In the genomic region with DNA sequence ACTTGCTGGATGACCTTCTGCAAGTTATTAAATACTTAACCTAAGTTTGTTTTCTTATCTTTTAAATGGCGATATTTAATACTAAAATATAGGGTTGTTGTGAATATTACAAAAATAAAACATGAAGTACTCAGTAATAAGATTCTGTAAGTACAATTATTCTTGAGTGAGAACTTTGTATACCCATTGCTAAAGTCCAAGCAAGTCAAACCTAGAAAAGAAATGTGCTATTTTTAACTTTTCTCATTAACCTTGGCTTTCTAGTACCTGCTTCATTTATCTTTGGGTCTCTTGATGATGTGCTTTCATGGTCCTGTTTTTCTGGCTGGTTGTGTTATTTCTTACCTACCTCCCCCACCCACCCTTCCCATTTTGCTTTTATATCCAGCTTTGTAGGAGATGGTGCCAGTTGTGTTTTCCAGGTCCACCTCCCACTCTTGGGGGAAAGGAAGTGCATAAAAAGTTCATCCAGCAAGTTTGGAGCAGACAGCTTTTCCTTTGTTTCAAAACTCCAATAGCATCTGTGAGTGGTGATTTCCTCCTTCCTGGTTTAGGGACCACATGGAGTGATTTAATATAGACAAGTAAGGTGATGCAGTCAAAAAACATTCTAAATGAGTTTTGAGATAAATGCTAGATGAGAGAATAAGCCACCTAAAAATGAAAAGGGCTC, we compare ENCODE assay signal across 18 cellular contexts. TPM values are rescaled to one million over a fixed set of nuclear protein-coding genes. Genes with fewer than 3 reads are reported as not detected.
DNase-seq lines count a peak whose midpoint lies in the region; ATAC-seq and TF ChIP-seq lines count a peak whose summit lies in the region.
"Had no signal": no experiment of that assay in that cellular context is flagged by ENCODE, and none has a peak within 500 bp of the region (broad histone marks: within the 10 kb centered on the region; RNA-seq: fewer than 3 reads in every experiment).

No MANE protein-coding gene starts in this region.

- no peak overlapping the region for H4K8ac ChIP-seq in H9 (replicated peaks; ENCODE audit: insufficient read length, low read depth, low read length)

- no peak overlapping the region for H2BK120ac ChIP-seq in H9 (ENCODE audit: low read depth, low read length, poor library complexity, severe bottlenecking)

- H3K56ac ChIP-seq in H9 (ENCODE audit: insufficient read length, low read depth, low read length): no peak overlapping the region

- H3K9me3 ChIP-seq in heart right ventricle (no peaks in the 10 kb centered on the region), PC-3 (ENCODE audit: low read length) (no peaks in the 10 kb centered on the region), upper lobe of left lung (no peaks in the 10 kb centered on the region), A673 (ENCODE audit: low read depth, low read length, poor library complexity, severe bottlenecking) (no peaks in the 10 kb centered on the region), H9 (ENCODE audit: control insufficient read depth, low read depth, low read length) (no peaks in the 10 kb centered on the region)
- H3K9me3 ChIP-seq: BLaER1 had no signal

- H3K27me3 ChIP-seq in heart right ventricle (no peaks in the 10 kb centered on the region), PC-3 (ENCODE audit: low read length) (no peaks in the 10 kb centered on the region), upper lobe of left lung (no peaks in the 10 kb centered on the region), A673 (replicated peaks; ENCODE audit: insufficient read depth, low read depth, low read length, poor library complexity) (no peaks in the 10 kb centered on the region), H9 (ENCODE audit: insufficient read depth, low read length) (no peaks in the 10 kb centered on the region)
- H3K27me3 ChIP-seq: BLaER1 had no signal

- no peak overlapping the region for H3K23ac ChIP-seq in H9 (ENCODE audit: insufficient read length, low read depth, low read length)

- BruUV-seq in PC-3 (replicated peaks; lab: Mats Ljungman, UMichigan) (no TSS peak), A673 (replicated peaks; lab: Mats Ljungman, UMichigan) (no TSS peak)

- DNase-seq in heart right ventricle: peak in 1 of 2 donors; percentile 13
- no peak for DNase-seq in left ventricle myocardium superior
- peak; percentile 7 for DNase-seq in PC-3
- peak; percentile 27 for DNase-seq in fibroblast of the aortic adventitia (ENCODE audit: low read depth)
- no peak for DNase-seq in upper lobe of left lung
- no peak for DNase-seq in A673 (ENCODE audit: low spot score)
- DNase-seq in H9: no peak
- DNase-seq: COR-L47, DMS153, NCI-H1417 treated with DMSO at 0.1 percent for 48 hours, NCI-H1930, NCI-H2171, NCI-H446 had no signal

- H2BK15ac ChIP-seq in H9 (ENCODE audit: low read depth, low read length): no peak overlapping the region

- peaks cover 2% of the 10 kb centered on the region in 2 experiments; a peak in 1 of 4 replicates for H3K4me1 Mint-ChIP-seq in H9

- no peak overlapping the region for H2BK5ac ChIP-seq in H9 (ENCODE audit: insufficient read length, low read length)

- no peak overlapping the region for H3K27ac Mint-ChIP-seq in H9

- POLR2A ChIA-PET in PC-3 (lab: Charles Lee; ENCODE audit: unreplicated experiment) (no interaction called here), A673 (lab: Charles Lee; ENCODE audit: low non-redundant PET) (no interaction called here)

- H3K27ac ChIP-seq in heart right ventricle (peak overlapping the region in 4 of 10 donors; percentile 26 to 83 (median 32)), PC-3 (ENCODE audit: low read length) (no peak overlapping the region), upper lobe of left lung (peak overlapping the region; percentile 59 to 77 (median 72)), A673 (ENCODE audit: low read depth, low read length, poor library complexity, severe bottlenecking) (no peak overlapping the region), H9 (ENCODE audit: insufficient read length, low read depth, low read length) (no peak overlapping the region)
- H3K27ac ChIP-seq: 22Rv1, BLaER1, RWPE1 had no signal

- no peaks in the 10 kb centered on the region for H3K23me2 ChIP-seq in H9 (ENCODE audit: insufficient read length, low read depth, low read length, poor library complexity, severe bottlenecking)

- H3K18ac ChIP-seq in H9 (ENCODE audit: insufficient read length, low read depth, low read length): no peak overlapping the region

- no peak overlapping the region for H3K4me3 Mint-ChIP-seq in H9

- no peak overlapping the region for H4K91ac ChIP-seq in H9 (ENCODE audit: insufficient read length, low read depth, low read length)

- H2AK5ac ChIP-seq in H9 (ENCODE audit: insufficient read length, low read length): no peak overlapping the region

- no peaks in the 10 kb centered on the region for H3K27me3 Mint-ChIP-seq in H9 (ENCODE audit: low read depth)

- no peaks in the 10 kb centered on the region for H3K79me1 ChIP-seq in H9 (ENCODE audit: insufficient read depth, low read depth, low read length, poor library complexity, severe bottlenecking)

- no peak overlapping the region for H3T11ph ChIP-seq in H9 (ENCODE audit: low read length)

- H3K4me2 ChIP-seq in PC-3 (ENCODE audit: low read length): no peak overlapping the region
- H3K4me2 ChIP-seq in H9 (ENCODE audit: insufficient read depth, insufficient read length, low read length): no peak overlapping the region
- H3K4me2 ChIP-seq: BLaER1 had no signal

- no peak overlapping the region for H3K14ac ChIP-seq in H9 (ENCODE audit: insufficient read depth, low read length)

- H3K9ac ChIP-seq in PC-3 (ENCODE audit: low read length): 0 out of 2 replicates have a peak overlapping the region, but pooled peaks have one; percentile 46
- no peak overlapping the region for H3K9ac ChIP-seq in H9 (ENCODE audit: extremely low read depth, insufficient read length, low read length)
- H3K9ac ChIP-seq: BLaER1 had no signal

- H2BK20ac ChIP-seq in H9 (ENCODE audit: low read depth, low read length, poor library complexity, severe bottlenecking): no peak overlapping the region

- H3K36me3 ChIP-seq in heart right ventricle (no peaks in the 10 kb centered on the region), PC-3 (ENCODE audit: low read depth, low read length) (no peaks in the 10 kb centered on the region), upper lobe of left lung (no peaks in the 10 kb centered on the region), A673 (ENCODE audit: insufficient read depth, low read length, poor library complexity, severe bottlenecking) (no peaks in the 10 kb centered on the region)
- H3K36me3 ChIP-seq: BLaER1 had no signal

- no peak overlapping the region for H2BK12ac ChIP-seq in H9 (ENCODE audit: insufficient read length, low read depth, low read length)

- TF ChIP-seq CTCF in heart right ventricle (IDR thresholded peaks at IDR 0.05) (no peak), PC-3 (conservative IDR thresholded peaks at IDR 0.05; ENCODE audit: low read depth, low read length) (no peak), fibroblast of the aortic adventitia (IDR thresholded peaks at IDR 0.05; ENCODE audit: insufficient read depth, low read length) (no peak), upper lobe of left lung (IDR thresholded peaks at IDR 0.05) (no peak), A673 (conservative IDR thresholded peaks at IDR 0.05; ENCODE audit: low read depth, low read length) (no peak), H9 (conservative IDR thresholded peaks at IDR 0.05) (no peak)

- ATAC-seq in heart right ventricle (peak in 5 of 8 donors; percentile 21 to 69 (median 47)), left ventricle myocardium superior (no peak), PC-3 (no peak), upper lobe of left lung (ENCODE audit: low FRiP score in 2 of 2) (no peak), HG03354 (IDR thresholded peaks at IDR 0.05; ENCODE audit: poor library complexity, severe bottlenecking, unreplicated experiment) (no peak)

- no peaks in the 10 kb centered on the region; a peak in 1 of 7 replicates for H3K36me3 Mint-ChIP-seq in H9 (ENCODE audit: insufficient read depth in 1 of 3, low read depth in 3 of 3)

- 68 to 73% methylated on average over 1 of the region's 1 CpG for WGBS in heart right ventricle, 2 donors
- 81 to 84% methylated on average over 1 of the region's 1 CpG for WGBS in upper lobe of left lung, 2 donors
- WGBS in H9 (ENCODE audit: extremely low coverage, insufficient read length, low lambda C conversion rate): no CpG with 5 or more reads among the region's 1 CpG

- TF ChIP-seq EP300 in upper lobe of left lung (IDR thresholded peaks at IDR 0.05): no peak

- no peaks in the 10 kb centered on the region for H3K79me2 ChIP-seq in PC-3 (ENCODE audit: low read length)
- no peaks in the 10 kb centered on the region for H3K79me2 ChIP-seq in H9 (ENCODE audit: insufficient read depth, low read length)

- peaks cover 13% of the 10 kb centered on the region for H3F3A ChIP-seq in PC-3 (ENCODE audit: low read length, unreplicated experiment)

- H2AFZ ChIP-seq in PC-3 (ENCODE audit: low read length) (no peak overlapping the region), H9 (ENCODE audit: low read length) (no peak overlapping the region)

- intact Hi-C loops in heart right ventricle (cut with DNase I): loop anchor here in 5 of 10 donors (5.0 to 10.0 kb wide), 5 partner anchors 132 to 404 kb away; partner anchors contain the start of genes CXCL1 (in 3 of the 5) and CXCL3 (in 1 of the 5)
- intact Hi-C loops in left ventricle myocardium superior (cut with micrococcal nuclease): no loop called here
- intact Hi-C loops in PC-3 (cut with micrococcal nuclease): loop anchor here (10.0 kb wide), 1 partner anchor 372 kb away; no protein-coding TSS in a partner anchor
- intact Hi-C loops in A673 (cut with micrococcal nuclease; ENCODE audit: unreplicated experiment): loop anchor here (5.0 kb wide), 1 partner anchor 189 kb away; no protein-coding TSS in a partner anchor

- H3K9me3 Mint-ChIP-seq in H9: no peaks in the 10 kb centered on the region

- CTCF ChIA-PET in PC-3 (lab: Charles Lee): no interaction called here
- CTCF ChIA-PET in A673 (lab: Charles Lee): no interaction called here

- H3K4ac ChIP-seq in H9 (ENCODE audit: low read depth, low read length): no peak overlapping the region

- no peaks in the 10 kb centered on the region for H4K20me1 ChIP-seq in PC-3 (ENCODE audit: low read length)
- no peaks in the 10 kb centered on the region for H4K20me1 ChIP-seq in H9 (ENCODE audit: control insufficient read depth, insufficient read depth, insufficient read length)
- H4K20me1 ChIP-seq: BLaER1 had no signal

- no peaks in the 10 kb centered on the region for H3K9me2 ChIP-seq in PC-3 (replicated peaks; ENCODE audit: low read length)

- TF ChIP-seq POLR2A in upper lobe of left lung (IDR thresholded peaks at IDR 0.05): no peak

- no peak overlapping the region for H4K5ac ChIP-seq in H9 (ENCODE audit: insufficient read length, low read depth, low read length)

- H3K4me3 ChIP-seq in heart right ventricle (no peak overlapping the region), PC-3 (ENCODE audit: low read length) (no peak overlapping the region), fibroblast of the aortic adventitia (ENCODE audit: low read depth, low read length) (no peak overlapping the region), upper lobe of left lung (no peak overlapping the region), A673 (ENCODE audit: low read depth, low read length, poor library complexity, severe bottlenecking) (no peak overlapping the region)
- H3K4me3 ChIP-seq: BLaER1 had no signal

- H3K4me1 ChIP-seq in heart right ventricle (peaks cover 0 to 73% (median 41%) of the 10 kb centered on the region in 9 donors), PC-3 (ENCODE audit: insufficient read depth, low read length) (peaks cover 62% of the 10 kb centered on the region), upper lobe of left lung (peaks cover 37 to 48% (median 45%) of the 10 kb centered on the region in 4 donors), A673 (ENCODE audit: insufficient read depth, low read length, poor library complexity, severe bottlenecking) (no peaks in the 10 kb centered on the region), H9 (ENCODE audit: insufficient read depth, low read length) (peaks cover 2% of the 10 kb centered on the region; the same call in 1 of the 2 replicates)

RNA-seq across cellular contexts. Expression of gene CXCL8, which starts 7.5 kb away (rescaled TPM):
- total RNA-seq in heart right ventricle: 10 to 100 TPM in 2 of 10 donors, 1 to 10 TPM in 1, under 1 TPM in 6, not detected in 1; 0.23 to 19.3 (median 0.72) TPM
- polyA plus RNA-seq in heart right ventricle: under 1 TPM; 0.64 to 0.80 TPM
- 1.2 TPM for total RNA-seq in left ventricle myocardium superior
- 360 and 477 TPM in 2 replicates for total RNA-seq in PC-3 (2014; rRNA removed)
- total RNA-seq in fibroblast of the aortic adventitia (ENCODE audit: low replicate concordance): 0.98 and 2.4 TPM in 2 replicates
- total RNA-seq in upper lobe of left lung: 10 to 100 TPM in 3 of 6 donors, 1 to 10 TPM in 3; 3.7 to 35.6 (median 12.2) TPM
- 2.5 and 2.7 TPM in 2 replicates for total RNA-seq in A673 (2021)
- not detected in 2 replicates for total RNA-seq in H9 (2021)
- total RNA-seq: H1 had no signal
- polyA plus RNA-seq: H1 had no signal

Comparison
In these comparisons a context has a peak if more than half of its experiments do, and no peak if none do; other contexts are left out.
1. ATAC-seq: peak in heart right ventricle (5 of 8); none in left ventricle myocardium superior (single experiment), PC-3 (single experiment), upper lobe of left lung (0 of 2) and HG03354 (single experiment).
2. DNase-seq: peak in PC-3 (single experiment) and fibroblast of the aortic adventitia (single experiment); none in left ventricle myocardium superior (single experiment), upper lobe of left lung (0 of 2), A673 (single experiment) and H9 (single experiment).
3. H3K27ac ChIP-seq: peak in upper lobe of left lung (4 of 4); none in PC-3 (single experiment), A673 (single experiment) and H9 (single experiment).